ENCODE assay signal across 8 cellular contexts in the genomic region with DNA sequence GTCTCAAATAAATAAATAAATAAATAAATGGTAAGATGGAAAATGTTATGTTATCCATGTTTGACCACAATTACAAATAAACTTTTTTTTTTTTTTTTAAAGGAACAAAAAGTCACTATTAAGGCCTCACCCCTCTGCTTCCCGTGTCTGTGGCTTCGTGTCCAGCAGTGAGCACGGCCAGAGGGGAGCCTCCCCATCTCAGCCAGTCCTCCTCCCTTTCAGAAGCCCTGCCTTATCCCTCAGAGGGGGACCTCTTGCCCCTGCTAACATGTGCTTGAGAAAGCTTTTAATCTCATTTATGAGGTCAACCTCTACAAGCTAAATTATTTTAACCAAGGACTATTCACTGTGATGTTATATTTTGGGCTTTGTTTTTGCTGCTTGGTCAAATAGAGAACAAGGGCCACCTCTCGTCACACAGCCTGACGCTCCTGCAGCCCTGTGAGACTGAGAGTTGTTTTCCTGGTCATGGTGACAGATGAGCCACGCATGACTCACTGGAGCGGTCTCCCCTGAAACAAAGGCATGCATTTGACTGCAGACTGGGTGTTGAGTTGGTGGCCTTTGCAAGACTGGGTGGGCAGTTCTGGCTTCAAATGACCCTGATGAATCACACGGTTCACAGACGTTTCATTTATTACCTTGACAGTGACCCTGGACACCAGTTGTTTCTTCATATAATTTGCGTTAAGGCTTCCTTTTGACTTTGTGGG.
DNase-seq lines count a peak whose midpoint lies in the region; ATAC-seq and TF ChIP-seq lines count a peak whose summit lies in the region.

No MANE protein-coding gene starts in this region.

- H3K36me3 ChIP-seq in psoas muscle (ENCODE audit: insufficient read depth in 1 of 2, low read depth in 1 of 2) (no peaks in the 10 kb centered on the region), Caco-2 (ENCODE audit: control insufficient read depth, insufficient read depth, low read length) (no peaks in the 10 kb centered on the region)

- H3K27ac Mint-ChIP-seq in activated naive CD8-positive, alpha-beta T cell treated with anti-CD3 and anti-CD28 coated beads, Interleukin-2, amount 50 U/mL, for 24 hours, result peak overlapping the region; percentile 84
- H3K27ac Mint-ChIP-seq in Caco-2 (ENCODE audit: unreplicated experiment), result no peak overlapping the region

- no peak overlapping the region for H3K4me3 ChIP-seq in psoas muscle
- H3K4me3 ChIP-seq in Caco-2 (ENCODE audit: low read depth, low read length), result no peak overlapping the region

- ATAC-seq in activated naive CD8-positive, alpha-beta T cell treated with anti-CD3 and anti-CD28 coated beads, Interleukin-2, amount 50 U/mL, for 24 hours, result peak; percentile 95
- ATAC-seq in psoas muscle, result peak; percentile 67 to 98 (median 76)

- H3K27me3 ChIP-seq in psoas muscle (ENCODE audit: insufficient read depth in 3 of 3, low read length in 2 of 3), result no peaks in the 10 kb centered on the region
- H3K27me3 ChIP-seq in Caco-2 (replicated peaks; ENCODE audit: control insufficient read depth, insufficient read depth, low read length), result no peaks in the 10 kb centered on the region

- no peak for TF ChIP-seq CTCF in GM10248 (IDR thresholded peaks at IDR 0.05; ENCODE audit: control extremely low read depth, extremely low read depth, low read depth, missing control alignments)
- TF ChIP-seq CTCF in psoas muscle (IDR thresholded peaks at IDR 0.05), result no peak
- TF ChIP-seq CTCF in Caco-2 (IDR thresholded peaks at IDR 0.05; ENCODE audit: insufficient read depth in 1 of 2, low read depth in 1 of 2, low read length in 1 of 2, severe bottlenecking in 1 of 2, unreplicated experiment in 1 of 2), result no peak

- 61 to 72% (median 67%) methylated on average over 10 of the region's 10 CpGs for WGBS in psoas muscle, 3 donors

- H3K4me1 ChIP-seq in psoas muscle (no peaks in the 10 kb centered on the region), Caco-2 (no peaks in the 10 kb centered on the region)

- POLR2A ChIA-PET in GM10248 (lab: Yijun Ruan, JAX) (no interaction called here), Caco-2 (lab: Charles Lee) (no interaction called here)

- DNase-seq in GM10248 (ENCODE audit: extremely low spot score) (peak; percentile 36), psoas muscle (peak in 1 of 2 donors; percentile 57), DMS114 treated with DMSO at 0.1 percent for 48 hours (lab: John Stamatoyannopoulos, UW; ENCODE audit: unreplicated experiment) (no peak), ureter (ENCODE audit: low spot score) (no peak), Caco-2 (no peak)
- DNase-seq in activated naive CD8-positive, alpha-beta T cell treated with anti-CD3 and anti-CD28 coated beads, Interleukin-2, amount 50 U/mL, for 24 hours, result peak; percentile 69
- no peak for DNase-seq in NK-92 treated with Interleukin-12 subunit alpha and Interleukin-12 subunit beta, amount 100 ng/mL, for 24 hours (lab: John Stamatoyannopoulos, UW)

- intact Hi-C loops in psoas muscle (cut with DNase I), result no loop called here
- intact Hi-C loops in Caco-2 (cut with micrococcal nuclease; ENCODE audit: unreplicated experiment), result no loop called here

- peaks cover 12% of the 10 kb centered on the region for H3K36me3 Mint-ChIP-seq in activated naive CD8-positive, alpha-beta T cell treated with anti-CD3 and anti-CD28 coated beads, Interleukin-2, amount 50 U/mL, for 24 hours (ENCODE audit: low read depth)
- no peaks in the 10 kb centered on the region for H3K36me3 Mint-ChIP-seq in Caco-2 (ENCODE audit: insufficient read depth, unreplicated experiment)

- peaks cover 3% of the 10 kb centered on the region for H3K27me3 Mint-ChIP-seq in activated naive CD8-positive, alpha-beta T cell treated with anti-CD3 and anti-CD28 coated beads, Interleukin-2, amount 50 U/mL, for 24 hours
- H3K27me3 Mint-ChIP-seq in Caco-2 (ENCODE audit: insufficient read depth, unreplicated experiment), result no peaks in the 10 kb centered on the region

- no peak overlapping the region for H3K27ac ChIP-seq in psoas muscle

- H3K9me3 Mint-ChIP-seq in activated naive CD8-positive, alpha-beta T cell treated with anti-CD3 and anti-CD28 coated beads, Interleukin-2, amount 50 U/mL, for 24 hours, result no peaks in the 10 kb centered on the region
- H3K9me3 Mint-ChIP-seq in Caco-2 (ENCODE audit: unreplicated experiment), result no peaks in the 10 kb centered on the region

- peak overlapping the region; percentile 50 for H3K4me3 Mint-ChIP-seq in activated naive CD8-positive, alpha-beta T cell treated with anti-CD3 and anti-CD28 coated beads, Interleukin-2, amount 50 U/mL, for 24 hours
- no peak overlapping the region for H3K4me3 Mint-ChIP-seq in Caco-2 (ENCODE audit: unreplicated experiment)

- BruUV-seq in Caco-2 (replicated peaks; lab: Mats Ljungman, UMichigan), result no TSS peak

- TF ChIP-seq RAD21 in Ishikawa (IDR thresholded peaks at IDR 0.05; ENCODE audit: low read depth), result peak; percentile 10; the same call in 1 of the 2 replicates

- H3K4me1 Mint-ChIP-seq in activated naive CD8-positive, alpha-beta T cell treated with anti-CD3 and anti-CD28 coated beads, Interleukin-2, amount 50 U/mL, for 24 hours, result peaks cover 50% of the 10 kb centered on the region
- peaks cover 8% of the 10 kb centered on the region for H3K4me1 Mint-ChIP-seq in Caco-2 (ENCODE audit: low read depth, unreplicated experiment)

- H3K9me3 ChIP-seq in psoas muscle, result no peaks in the 10 kb centered on the region
- no peaks in the 10 kb centered on the region for H3K9me3 ChIP-seq in Caco-2

- CTCF ChIA-PET in GM10248 (lab: Yijun Ruan, JAX), result no interaction called here
- CTCF ChIA-PET in Caco-2 (lab: Charles Lee), result interaction anchor here (0.5 kb wide), 1 partner anchor 173 kb away, joined by 5 read pairs; no protein-coding TSS in a partner anchor

- peak; percentile 66; the same call in 1 of the 2 replicates for TF ChIP-seq EP300 in Ishikawa (IDR thresholded peaks at IDR 0.05; ENCODE audit: borderline replicate concordance)

TF ChIP-seq in Ishikawa, 13 proteins besides CTCF, POLR2A, EP300 and RAD21:
- TF ChIP-seq YY1 (IDR thresholded peaks at IDR 0.05; ENCODE audit: low read depth) (0 out of 2 replicates have a peak, but pooled peaks have one; percentile 26), TAF1 (IDR thresholded peaks at IDR 0.05; ENCODE audit: low read depth) (no peak), TEAD4 (IDR thresholded peaks at IDR 0.05) (0 out of 2 replicates have a peak, but pooled peaks have one; percentile 25), EGR1 (IDR thresholded peaks at IDR 0.05) (no peak), NFIC (IDR thresholded peaks at IDR 0.05) (peak; percentile 16; the same call in 1 of the 2 replicates), FOXM1 (IDR thresholded peaks at IDR 0.05; ENCODE audit: borderline replicate concordance, low read depth) (peak; percentile 35; the same call in 1 of the 2 replicates), ZBTB7A (IDR thresholded peaks at IDR 0.05; ENCODE audit: low read depth) (no peak), TCF12 (IDR thresholded peaks at IDR 0.05; ENCODE audit: low read depth) (no peak), CREB1 (IDR thresholded peaks at IDR 0.05; ENCODE audit: low read depth) (no peak), CEBPB (IDR thresholded peaks at IDR 0.05) (no peak)
- TF ChIP-seq, protein P1, sequence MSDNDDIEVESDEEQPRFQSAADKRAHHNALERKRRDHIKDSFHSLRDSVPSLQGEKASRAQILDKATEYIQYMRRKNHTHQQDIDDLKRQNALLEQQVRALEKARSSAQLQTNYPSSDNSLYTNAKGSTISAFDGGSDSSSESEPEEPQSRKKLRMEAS (IDR thresholded peaks at IDR 0.05), result peak; percentile 51; the same call in 1 of the 2 replicates
- TF ChIP-seq, protein P2, sequence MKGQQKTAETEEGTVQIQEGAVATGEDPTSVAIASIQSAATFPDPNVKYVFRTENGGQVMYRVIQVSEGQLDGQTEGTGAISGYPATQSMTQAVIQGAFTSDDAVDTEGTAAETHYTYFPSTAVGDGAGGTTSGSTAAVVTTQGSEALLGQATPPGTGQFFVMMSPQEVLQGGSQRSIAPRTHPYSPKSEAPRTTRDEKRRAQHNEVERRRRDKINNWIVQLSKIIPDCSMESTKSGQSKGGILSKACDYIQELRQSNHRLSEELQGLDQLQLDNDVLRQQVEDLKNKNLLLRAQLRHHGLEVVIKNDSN (IDR thresholded peaks at IDR 0.05), result no peak
- TF ChIP-seq, protein P3, sequence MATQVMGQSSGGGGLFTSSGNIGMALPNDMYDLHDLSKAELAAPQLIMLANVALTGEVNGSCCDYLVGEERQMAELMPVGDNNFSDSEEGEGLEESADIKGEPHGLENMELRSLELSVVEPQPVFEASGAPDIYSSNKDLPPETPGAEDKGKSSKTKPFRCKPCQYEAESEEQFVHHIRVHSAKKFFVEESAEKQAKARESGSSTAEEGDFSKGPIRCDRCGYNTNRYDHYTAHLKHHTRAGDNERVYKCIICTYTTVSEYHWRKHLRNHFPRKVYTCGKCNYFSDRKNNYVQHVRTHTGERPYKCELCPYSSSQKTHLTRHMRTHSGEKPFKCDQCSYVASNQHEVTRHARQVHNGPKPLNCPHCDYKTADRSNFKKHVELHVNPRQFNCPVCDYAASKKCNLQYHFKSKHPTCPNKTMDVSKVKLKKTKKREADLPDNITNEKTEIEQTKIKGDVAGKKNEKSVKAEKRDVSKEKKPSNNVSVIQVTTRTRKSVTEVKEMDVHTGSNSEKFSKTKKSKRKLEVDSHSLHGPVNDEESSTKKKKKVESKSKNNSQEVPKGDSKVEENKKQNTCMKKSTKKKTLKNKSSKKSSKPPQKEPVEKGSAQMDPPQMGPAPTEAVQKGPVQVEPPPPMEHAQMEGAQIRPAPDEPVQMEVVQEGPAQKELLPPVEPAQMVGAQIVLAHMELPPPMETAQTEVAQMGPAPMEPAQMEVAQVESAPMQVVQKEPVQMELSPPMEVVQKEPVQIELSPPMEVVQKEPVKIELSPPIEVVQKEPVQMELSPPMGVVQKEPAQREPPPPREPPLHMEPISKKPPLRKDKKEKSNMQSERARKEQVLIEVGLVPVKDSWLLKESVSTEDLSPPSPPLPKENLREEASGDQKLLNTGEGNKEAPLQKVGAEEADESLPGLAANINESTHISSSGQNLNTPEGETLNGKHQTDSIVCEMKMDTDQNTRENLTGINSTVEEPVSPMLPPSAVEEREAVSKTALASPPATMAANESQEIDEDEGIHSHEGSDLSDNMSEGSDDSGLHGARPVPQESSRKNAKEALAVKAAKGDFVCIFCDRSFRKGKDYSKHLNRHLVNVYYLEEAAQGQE (IDR thresholded peaks at IDR 0.05; ENCODE audit: low read depth), result no peak

Comparison
In these comparisons a context has a peak if more than half of its experiments do, and no peak if none do; other contexts are left out.
1. DNase-seq: peak in GM10248 (single experiment) and activated naive CD8-positive, alpha-beta T cell treated with anti-CD3 and anti-CD28 coated beads, Interleukin-2, amount 50 U/mL, for 24 hours (single experiment); none in DMS114 treated with DMSO at 0.1 percent for 48 hours (single experiment), ureter (single experiment), NK-92 treated with Interleukin-12 subunit alpha and Interleukin-12 subunit beta, amount 100 ng/mL, for 24 hours (single experiment) and Caco-2 (0 of 2).